In the genomic region with DNA sequence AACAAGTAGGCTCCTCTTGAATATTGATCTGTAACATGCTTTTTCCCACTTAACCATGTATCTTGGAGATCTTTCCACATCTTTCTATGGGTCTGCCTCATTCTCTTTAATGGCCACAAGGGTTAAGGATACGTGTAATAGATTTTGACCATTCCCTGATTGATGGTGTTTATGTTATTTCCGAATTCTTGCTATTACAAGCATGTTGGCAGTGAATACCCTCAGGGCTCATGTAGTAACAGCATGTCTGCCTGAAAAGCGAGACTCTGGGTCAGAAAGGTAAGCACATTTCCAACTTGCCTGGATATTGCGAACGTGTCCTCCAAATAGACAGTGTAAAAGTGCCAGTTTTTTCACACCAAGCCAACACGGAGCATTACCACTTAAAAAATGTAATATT, we compare ENCODE assay signal across 27 cellular contexts. TPM values are rescaled to one million over a fixed set of nuclear protein-coding genes. Genes with fewer than 3 reads are reported as not detected.
"Had no signal": no experiment of that assay in that cellular context is flagged by ENCODE, and none has a peak within 500 bp of the region (broad histone marks: within the 10 kb centered on the region; RNA-seq: fewer than 3 reads in every experiment).

No MANE protein-coding gene starts in this region.

- H3K27me3 Mint-ChIP-seq: stimulated activated naive B cell treated with anti-CD40 and anti-IgM and Interleukin-4, amounts not matched to agents 10 μg/mL and 1 μg/mL and 100 μg/mL, for 72 hours; stimulated activated naive CD8-positive, alpha-beta T cell treated with anti-CD3 and anti-CD28 coated beads, Interleukin-15, amount 100 ng/mL, for 72 hours had no signal

- ATAC-seq: heart left ventricle; left colon; left ventricle myocardium superior; stimulated activated naive B cell treated with anti-CD40 and anti-IgM and Interleukin-4, amounts not matched to agents 10 μg/mL and 1 μg/mL and 100 μg/mL, for 72 hours; stimulated activated naive CD8-positive, alpha-beta T cell treated with anti-CD3 and anti-CD28 coated beads, Interleukin-15, amount 100 ng/mL, for 72 hours had no signal

- H3K27me3 ChIP-seq: esophagus squamous epithelium, heart left ventricle, sigmoid colon, testis, tibial nerve had no signal

- DNase-seq: cortex of kidney; effector memory CD4-positive, alpha-beta T cell; esophagus squamous epithelium; foreskin fibroblast; hippocampal formation; left colon; left ventricle myocardium superior; mesenchymal stem cell; midbrain; nephron progenitor cell; stimulated activated CD4-positive, alpha-beta T cell treated with anti-CD3 and anti-CD28 coated beads, Interleukin-2, amount 100 ng/mL, for 24 hours; stimulated activated CD4-positive, alpha-beta T cell treated with anti-CD3 and anti-CD28 coated beads, Interleukin-4, amount 100 ng/mL, for 4 hours; stimulated activated naive B cell treated with anti-CD40 and anti-IgM and Interleukin-4, amounts not matched to agents 10 μg/mL and 1 μg/mL and 100 μg/mL, for 72 hours; stimulated activated naive CD8-positive, alpha-beta T cell treated with anti-CD3 and anti-CD28 coated beads, Interleukin-15, amount 100 ng/mL, for 72 hours; testis had no signal

- H3K27ac ChIP-seq: esophagus squamous epithelium, skin epidermis, testis, tibial nerve had no signal

- H3K27ac Mint-ChIP-seq: nephron progenitor cell; stimulated activated naive B cell treated with anti-CD40 and anti-IgM and Interleukin-4, amounts not matched to agents 10 μg/mL and 1 μg/mL and 100 μg/mL, for 72 hours; stimulated activated naive CD8-positive, alpha-beta T cell treated with anti-CD3 and anti-CD28 coated beads, Interleukin-15, amount 100 ng/mL, for 72 hours had no signal

- H3K4me3 ChIP-seq: esophagus squamous epithelium, heart left ventricle, lung, sigmoid colon, skin epidermis, testis, tibial nerve had no signal

- H3K4me3 Mint-ChIP-seq: nephron progenitor cell; stimulated activated naive B cell treated with anti-CD40 and anti-IgM and Interleukin-4, amounts not matched to agents 10 μg/mL and 1 μg/mL and 100 μg/mL, for 72 hours; stimulated activated naive CD8-positive, alpha-beta T cell treated with anti-CD3 and anti-CD28 coated beads, Interleukin-15, amount 100 ng/mL, for 72 hours had no signal

- H3K9me3 ChIP-seq: esophagus squamous epithelium, heart left ventricle, sigmoid colon, testis, tibial nerve had no signal

- H3K9me3 Mint-ChIP-seq: nephron progenitor cell; stimulated activated naive B cell treated with anti-CD40 and anti-IgM and Interleukin-4, amounts not matched to agents 10 μg/mL and 1 μg/mL and 100 μg/mL, for 72 hours; stimulated activated naive CD8-positive, alpha-beta T cell treated with anti-CD3 and anti-CD28 coated beads, Interleukin-15, amount 100 ng/mL, for 72 hours had no signal

RNA-seq across cellular contexts. Expression of a gene that starts 5.0 kb away (rescaled TPM):
- total RNA-seq: epithelial cell of proximal tubule, esophagus squamous epithelium, glomerular endothelial cell, kidney epithelial cell, left colon, left ventricle myocardium superior, lung, omental fat pad, pulmonary artery endothelial cell, sigmoid colon, subcutaneous adipose tissue, testis, tibial nerve had no signal
- polyA plus RNA-seq: heart left ventricle, lung, urinary bladder had no signal
